ENCODE assay signal across 8 cellular contexts in the genomic region with DNA sequence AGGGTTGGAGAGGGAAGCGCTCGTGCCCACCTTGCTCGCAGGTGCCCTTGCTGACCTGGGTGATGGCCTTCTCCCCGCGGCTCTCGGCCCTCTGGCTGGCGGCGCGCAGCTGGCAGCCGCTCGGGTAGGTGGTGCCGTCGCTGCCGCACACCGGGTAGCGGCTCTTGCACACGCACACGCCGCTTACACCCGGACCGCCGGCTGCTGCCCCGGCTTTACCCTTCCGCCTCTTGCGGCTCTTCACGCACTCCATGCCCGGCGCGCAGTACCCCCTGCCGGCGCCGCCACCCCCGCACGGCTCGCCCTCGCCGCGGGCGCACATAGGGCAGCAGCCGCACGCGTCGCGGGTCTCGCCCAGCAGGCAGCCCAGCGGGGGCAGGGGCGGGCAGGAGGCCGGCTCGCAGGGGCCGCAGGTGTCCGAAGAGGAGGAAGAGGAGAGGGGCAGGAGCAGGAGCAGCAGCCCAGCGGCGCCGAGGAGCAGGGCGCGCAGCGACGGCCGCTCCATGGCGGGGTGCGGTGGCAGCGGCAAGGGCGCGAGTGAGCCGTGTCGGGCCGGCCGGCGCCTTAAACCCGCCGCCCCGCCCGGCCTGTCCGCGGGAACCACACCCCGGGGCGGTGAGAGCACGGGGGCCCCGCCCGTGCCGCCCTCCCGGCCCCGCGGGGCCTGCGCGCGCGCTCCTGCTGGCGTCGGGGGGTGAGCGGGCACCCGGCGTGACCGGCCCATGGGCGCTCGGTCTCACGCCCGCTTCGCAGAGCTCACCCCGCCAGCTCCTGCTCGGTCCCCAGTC. TPM values are rescaled to one million over a fixed set of nuclear protein-coding genes. Genes with fewer than 3 reads are reported as not detected.
DNase-seq lines count a peak whose midpoint lies in the region; ATAC-seq lines count a peak whose summit lies in the region.

IGFBP7 (minus strand) TSS at position 539 of the 788 bp plus-strand sequence; CDS start at position 505, 34 bp downstream.

- H3K27me3 ChIP-seq in GM23248 (replicated peaks; ENCODE audit: insufficient read depth) (no peaks in the 10 kb centered on the region), skeletal muscle tissue (ENCODE audit: control insufficient read depth in 3 of 3, insufficient read depth in 3 of 3, low read length in 3 of 3) (peaks cover 5 to 7% (median 7%) of the 10 kb centered on the region in 3 donors)

- H3K4me3 ChIP-seq in GM23248 (peak within 1 kb of the TSS; percentile 72), skeletal muscle tissue (ENCODE audit: low read length in 3 of 3) (peak within 1 kb of the TSS; percentile 68 to 80 (median 69))

- H3K36me3 ChIP-seq in GM23248 (ENCODE audit: low read depth) (no peaks in the 10 kb centered on the region), skeletal muscle tissue (ENCODE audit: control insufficient read depth in 3 of 3, insufficient read depth in 3 of 3, low read length in 3 of 3) (no peaks in the 10 kb centered on the region)

- H3K9me2 ChIP-seq in GM23248 (ENCODE audit: insufficient read depth): no peaks in the 10 kb centered on the region

- peak within 1 kb of the TSS; percentile 80 for H3K9ac ChIP-seq in GM23248
- peak within 1 kb of the TSS; percentile 72 to 83 (median 76) for H3K9ac ChIP-seq in skeletal muscle tissue (ENCODE audit: low read depth in 1 of 3, low read length in 3 of 3)

- H2AFZ ChIP-seq in GM23248: peak within 1 kb of the TSS; percentile 90

- WGBS in GM23248 (ENCODE audit: low coverage in 1 of 2, low lambda C conversion rate in 2 of 2, missing lambda C conversion rate in 2 of 2), 2 experiments: 2% methylated on average over 48 to 53 of the region's 101 CpGs

- H3K9me3 ChIP-seq in GM23248 (ENCODE audit: low read depth): no peaks in the 10 kb centered on the region
- no peaks in the 10 kb centered on the region for H3K9me3 ChIP-seq in skeletal muscle tissue (ENCODE audit: control insufficient read depth in 3 of 3, low read length in 3 of 3)

- H4K20me1 ChIP-seq in GM23248 (ENCODE audit: insufficient read depth): no peaks in the 10 kb centered on the region

- peak within 1 kb of the TSS; percentile 90 for H3K4me2 ChIP-seq in GM23248 (ENCODE audit: unreplicated experiment)

- ATAC-seq in HG03457 (IDR thresholded peaks at IDR 0.05; ENCODE audit: unreplicated experiment): no peak

- H3K4me1 ChIP-seq in GM23248 (ENCODE audit: insufficient read depth) (peaks cover 33% of the 10 kb centered on the region), skeletal muscle tissue (ENCODE audit: control insufficient read depth in 3 of 3, insufficient read depth in 3 of 3, low read length in 3 of 3) (peaks cover 6 to 9% (median 8%) of the 10 kb centered on the region in 3 donors)

- H3K27ac ChIP-seq in GM23248 (peak within 1 kb of the TSS; percentile 83), skeletal muscle tissue (ENCODE audit: low read depth, low read length) (peak within 1 kb of the TSS; percentile 92)

- in situ Hi-C loops in GM23248 (cut with MboI): no loop called here

- DNase-seq in EH (ENCODE audit: low read depth) (peak; percentile 80), GM23248 (peak; percentile 79), NOMO-1 (lab: John Stamatoyannopoulos, UW; ENCODE audit: unreplicated experiment in 2 of 2) (peak; percentile 50 to 82), cerebellum (ENCODE audit: low spot score) (no peak), iris pigment epithelial cell (ENCODE audit: low read depth) (peak; percentile 67), globus pallidus (ENCODE audit: low spot score) (no peak)

- H3K79me2 ChIP-seq in GM23248 (ENCODE audit: insufficient read depth): peaks cover 45% of the 10 kb centered on the region

- peaks cover 21% of the 10 kb centered on the region; the same call in 1 of the 2 replicates for H3F3A ChIP-seq in GM23248 (ENCODE audit: insufficient read depth)

RNA-seq across cellular contexts. Expression of gene IGFBP7, which starts in this region (rescaled TPM):
- total RNA-seq in GM23248 (2014; rRNA removed; shearing (Covaris generic)): 949 and 951 TPM in 2 replicates
- polyA plus RNA-seq in GM23248 (2016; fragmentation: Nextera tagmentation; extraction: Ambion mirVana): 1,347 and 1,359 TPM in 2 replicates
- total RNA-seq in cerebellum (26.9 TPM), skeletal muscle tissue (66.8 TPM)

Comparison
In these comparisons a context has a peak if more than half of its experiments do, and no peak if none do; other contexts are left out.
1. RNA of gene IGFBP7 (total RNA-seq): 949 to 951 TPM in GM23248; 66.8 TPM in skeletal muscle tissue (single experiment) and 26.9 TPM in cerebellum (single experiment); every median in the first group is over 10 times any median in the second.
2. DNase-seq: peak in EH (single experiment), GM23248 (single experiment), NOMO-1 (2 of 2) and iris pigment epithelial cell (single experiment); none in cerebellum (single experiment) and globus pallidus (single experiment).